8 cellular contexts compared by ENCODE assay signal in the genomic region with DNA sequence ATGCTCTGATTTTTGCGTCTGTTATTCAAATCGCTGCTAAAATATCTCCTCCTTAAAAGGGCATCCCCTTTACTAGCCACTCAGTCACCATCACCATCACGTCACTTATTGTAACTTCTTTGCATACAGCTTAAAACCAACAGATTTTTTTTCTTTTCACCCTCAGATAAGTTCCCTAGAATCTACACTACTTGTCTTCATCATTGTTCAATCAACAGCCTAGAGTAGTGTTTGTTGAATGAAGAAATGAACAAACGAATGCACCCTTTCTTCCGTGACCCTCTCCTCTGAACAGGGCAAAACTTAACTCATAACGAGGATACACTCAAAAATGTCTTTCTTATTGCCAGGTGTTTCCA. TPM values are rescaled to one million over a fixed set of nuclear protein-coding genes. Genes with fewer than 3 reads are reported as not detected.
DNase-seq lines count a peak whose midpoint lies in the region; ATAC-seq and TF ChIP-seq lines count a peak whose summit lies in the region.

No MANE protein-coding gene starts in this region.

- H3K4me3 ChIP-seq in kidney epithelial cell (ENCODE audit: low read depth, low read length) (peak overlapping the region; percentile 63), testis (peak overlapping the region; percentile 88 to 99)

- peaks cover 5% of the 10 kb centered on the region for H3K27me3 Mint-ChIP-seq in activated CD8-positive, alpha-beta memory T cell treated with anti-CD3 and anti-CD28 coated beads, Interleukin-2, amount 10 ng/mL, durations not matched to agents 7 days and 5 days
- H3K27me3 Mint-ChIP-seq in activated naive CD8-positive, alpha-beta T cell: no peaks in the 10 kb centered on the region

- no peak for TF ChIP-seq POLR2A in testis (IDR thresholded peaks at IDR 0.05)

- ATAC-seq in activated CD8-positive, alpha-beta memory T cell treated with anti-CD3 and anti-CD28 coated beads, Interleukin-2, amount 10 ng/mL, durations not matched to agents 7 days and 5 days: no peak

- H3K9me3 ChIP-seq in testis: no peaks in the 10 kb centered on the region

- H3K27ac ChIP-seq in testis: peak overlapping the region; percentile 95 to 96

- H3K36me3 Mint-ChIP-seq in activated CD8-positive, alpha-beta memory T cell treated with anti-CD3 and anti-CD28 coated beads, Interleukin-2, amount 10 ng/mL, durations not matched to agents 7 days and 5 days: peaks cover 10% of the 10 kb centered on the region
- H3K36me3 Mint-ChIP-seq in activated naive CD8-positive, alpha-beta T cell: peaks cover 3% of the 10 kb centered on the region

- 61% methylated on average over 6 of the region's 6 CpGs for WGBS in testis, 2 donors

- peaks cover 7% of the 10 kb centered on the region for H3K4me1 ChIP-seq in testis

- H3K27me3 ChIP-seq in kidney epithelial cell (ENCODE audit: control insufficient read depth, insufficient read depth, low read length) (no peaks in the 10 kb centered on the region), testis (no peaks in the 10 kb centered on the region)

- H3K27ac Mint-ChIP-seq in activated CD8-positive, alpha-beta memory T cell treated with anti-CD3 and anti-CD28 coated beads, Interleukin-2, amount 10 ng/mL, durations not matched to agents 7 days and 5 days: peak overlapping the region; percentile 94
- peak overlapping the region; percentile 95 for H3K27ac Mint-ChIP-seq in activated naive CD8-positive, alpha-beta T cell

- H3K9me3 Mint-ChIP-seq in activated CD8-positive, alpha-beta memory T cell treated with anti-CD3 and anti-CD28 coated beads, Interleukin-2, amount 10 ng/mL, durations not matched to agents 7 days and 5 days (ENCODE audit: low read depth): no peaks in the 10 kb centered on the region
- no peaks in the 10 kb centered on the region for H3K9me3 Mint-ChIP-seq in activated naive CD8-positive, alpha-beta T cell (ENCODE audit: low read depth)

- CTCF ChIA-PET in activated CD8-positive, alpha-beta memory T cell treated with anti-CD3 and anti-CD28 coated beads, Interleukin-2, amount 10 ng/mL, durations not matched to agents 7 days and 5 days (lab: Charles Lee): interaction anchor here (1.2 kb wide), 1 partner anchor 11 kb away, joined by 3 read pairs; no protein-coding TSS in a partner anchor

- TF ChIP-seq CTCF in kidney epithelial cell (IDR thresholded peaks at IDR 0.05; ENCODE audit: insufficient read depth, low read length, poor library complexity, severe bottlenecking) (no peak), testis (IDR thresholded peaks at IDR 0.05) (no peak)

- peaks cover 40% of the 10 kb centered on the region for H3K4me1 Mint-ChIP-seq in activated CD8-positive, alpha-beta memory T cell treated with anti-CD3 and anti-CD28 coated beads, Interleukin-2, amount 10 ng/mL, durations not matched to agents 7 days and 5 days
- peaks cover 44% of the 10 kb centered on the region for H3K4me1 Mint-ChIP-seq in activated naive CD8-positive, alpha-beta T cell (ENCODE audit: low read depth)

- H3K4me3 Mint-ChIP-seq in activated CD8-positive, alpha-beta memory T cell treated with anti-CD3 and anti-CD28 coated beads, Interleukin-2, amount 10 ng/mL, durations not matched to agents 7 days and 5 days: peak overlapping the region; percentile 98
- H3K4me3 Mint-ChIP-seq in activated naive CD8-positive, alpha-beta T cell: peak overlapping the region; percentile 92

- no peak for DNase-seq in activated CD8-positive, alpha-beta memory T cell treated with anti-CD3 and anti-CD28 coated beads, Interleukin-2, amount 10 ng/mL, durations not matched to agents 7 days and 5 days
- DNase-seq in activated CD8-positive, alpha-beta memory T cell treated with anti-CD3 and anti-CD28 coated beads for 24 hours: no peak
- no peak for DNase-seq in kidney epithelial cell (ENCODE audit: low read depth)
- no peak for DNase-seq in testis
- DNase-seq in NCI-H510A treated with DMSO at 0.1 percent for 48 hours (lab: John Stamatoyannopoulos, UW): no peak
- DNase-seq in activated CD4-positive, alpha-beta T cell treated with anti-CD3 and anti-CD28 coated beads for 48 hours: no peak
- no peak for DNase-seq in dedifferentiated amniotic fluid mesenchymal stem cell (ENCODE audit: extremely low spot score)

- H3K36me3 ChIP-seq in kidney epithelial cell (ENCODE audit: control insufficient read depth, insufficient read depth, low read length) (no peaks in the 10 kb centered on the region), testis (ENCODE audit: low read depth, missing control alignments) (no peaks in the 10 kb centered on the region)

- intact Hi-C loops in testis (cut with DNase I; ENCODE audit: low total_unique reads): no loop called here

RNA-seq across cellular contexts. Expression of gene AKAP11, which starts 1.1 kb away (rescaled TPM):
- total RNA-seq in activated CD8-positive, alpha-beta memory T cell treated with anti-CD3 and anti-CD28 coated beads, Interleukin-2, amount 10 ng/mL, durations not matched to agents 7 days and 5 days: 10 to 100 TPM; 23.0 to 34.4 TPM
- total RNA-seq in kidney epithelial cell: 19.8 and 20.9 TPM in 2 replicates
- 10 to 100 TPM; 48.4 to 62.0 TPM for total RNA-seq in testis
- 31.5 TPM for polyA plus RNA-seq in testis (ENCODE audit: insufficient read depth, low read depth, low replicate concordance)
